ENCODE assay signal across 2 cellular contexts in the genomic region with DNA sequence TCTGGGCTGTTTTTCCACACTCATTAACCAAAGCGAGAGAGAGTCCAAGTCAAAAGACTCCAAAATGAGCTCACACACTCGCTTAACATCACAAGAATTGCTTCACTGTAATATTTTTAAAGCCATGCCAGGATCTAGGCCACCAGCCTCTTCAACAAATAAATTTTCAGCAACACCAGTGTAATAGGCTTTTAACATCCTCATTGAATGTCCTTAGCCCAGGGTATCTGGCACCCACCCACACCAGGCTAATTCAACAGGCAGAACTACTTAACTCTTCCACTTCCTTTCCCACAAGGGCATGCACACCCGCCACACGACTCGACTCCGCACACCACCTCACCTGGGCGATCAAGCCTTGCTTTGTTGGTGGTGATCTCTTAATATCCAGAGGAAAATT.
A peak's percentile ranks its signal among the peaks of the same experiment; 100 is the strongest.
TF ChIP-seq lines count a peak whose summit lies in the region.

No MANE protein-coding gene starts in this region.

TF ChIP-seq in A549, 52 proteins besides CTCF, POLR2A, EP300 and RAD21:
- TF ChIP-seq, protein P1, sequence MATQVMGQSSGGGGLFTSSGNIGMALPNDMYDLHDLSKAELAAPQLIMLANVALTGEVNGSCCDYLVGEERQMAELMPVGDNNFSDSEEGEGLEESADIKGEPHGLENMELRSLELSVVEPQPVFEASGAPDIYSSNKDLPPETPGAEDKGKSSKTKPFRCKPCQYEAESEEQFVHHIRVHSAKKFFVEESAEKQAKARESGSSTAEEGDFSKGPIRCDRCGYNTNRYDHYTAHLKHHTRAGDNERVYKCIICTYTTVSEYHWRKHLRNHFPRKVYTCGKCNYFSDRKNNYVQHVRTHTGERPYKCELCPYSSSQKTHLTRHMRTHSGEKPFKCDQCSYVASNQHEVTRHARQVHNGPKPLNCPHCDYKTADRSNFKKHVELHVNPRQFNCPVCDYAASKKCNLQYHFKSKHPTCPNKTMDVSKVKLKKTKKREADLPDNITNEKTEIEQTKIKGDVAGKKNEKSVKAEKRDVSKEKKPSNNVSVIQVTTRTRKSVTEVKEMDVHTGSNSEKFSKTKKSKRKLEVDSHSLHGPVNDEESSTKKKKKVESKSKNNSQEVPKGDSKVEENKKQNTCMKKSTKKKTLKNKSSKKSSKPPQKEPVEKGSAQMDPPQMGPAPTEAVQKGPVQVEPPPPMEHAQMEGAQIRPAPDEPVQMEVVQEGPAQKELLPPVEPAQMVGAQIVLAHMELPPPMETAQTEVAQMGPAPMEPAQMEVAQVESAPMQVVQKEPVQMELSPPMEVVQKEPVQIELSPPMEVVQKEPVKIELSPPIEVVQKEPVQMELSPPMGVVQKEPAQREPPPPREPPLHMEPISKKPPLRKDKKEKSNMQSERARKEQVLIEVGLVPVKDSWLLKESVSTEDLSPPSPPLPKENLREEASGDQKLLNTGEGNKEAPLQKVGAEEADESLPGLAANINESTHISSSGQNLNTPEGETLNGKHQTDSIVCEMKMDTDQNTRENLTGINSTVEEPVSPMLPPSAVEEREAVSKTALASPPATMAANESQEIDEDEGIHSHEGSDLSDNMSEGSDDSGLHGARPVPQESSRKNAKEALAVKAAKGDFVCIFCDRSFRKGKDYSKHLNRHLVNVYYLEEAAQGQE (IDR thresholded peaks at IDR 0.05), result no peak
- TF ChIP-seq EHMT2 (IDR thresholded peaks at IDR 0.05; ENCODE audit: low read depth) (no peak), CEBPB (IDR thresholded peaks at IDR 0.05) (no peak), NPAS2 (CRISPR knock-in tag; IDR thresholded peaks at IDR 0.05; ENCODE audit: borderline replicate concordance) (no peak), ESRRA (IDR thresholded peaks at IDR 0.05; ENCODE audit: borderline replicate concordance, low read length) (no peak), ZFP36 (IDR thresholded peaks at IDR 0.05; ENCODE audit: borderline replicate concordance, partially characterized antibody) (no peak), KDM5A (IDR thresholded peaks at IDR 0.05) (no peak), RARB (CRISPR knock-in tag; IDR thresholded peaks at IDR 0.05) (no peak), NR3C1 (IDR thresholded peaks at IDR 0.05) (no peak), MYC (IDR thresholded peaks at IDR 0.05; ENCODE audit: borderline replicate concordance, low read length) (no peak), HDAC2 (IDR thresholded peaks at IDR 0.05) (no peak), CBX8 (IDR thresholded peaks at IDR 0.05) (no peak), MAZ (IDR thresholded peaks at IDR 0.05; ENCODE audit: borderline replicate concordance, low read depth, low read length) (no peak)
- TF ChIP-seq, protein P2, sequence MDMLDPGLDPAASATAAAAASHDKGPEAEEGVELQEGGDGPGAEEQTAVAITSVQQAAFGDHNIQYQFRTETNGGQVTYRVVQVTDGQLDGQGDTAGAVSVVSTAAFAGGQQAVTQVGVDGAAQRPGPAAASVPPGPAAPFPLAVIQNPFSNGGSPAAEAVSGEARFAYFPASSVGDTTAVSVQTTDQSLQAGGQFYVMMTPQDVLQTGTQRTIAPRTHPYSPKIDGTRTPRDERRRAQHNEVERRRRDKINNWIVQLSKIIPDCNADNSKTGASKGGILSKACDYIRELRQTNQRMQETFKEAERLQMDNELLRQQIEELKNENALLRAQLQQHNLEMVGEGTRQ (IDR thresholded peaks at IDR 0.05), result no peak
- TF ChIP-seq, protein P3, sequence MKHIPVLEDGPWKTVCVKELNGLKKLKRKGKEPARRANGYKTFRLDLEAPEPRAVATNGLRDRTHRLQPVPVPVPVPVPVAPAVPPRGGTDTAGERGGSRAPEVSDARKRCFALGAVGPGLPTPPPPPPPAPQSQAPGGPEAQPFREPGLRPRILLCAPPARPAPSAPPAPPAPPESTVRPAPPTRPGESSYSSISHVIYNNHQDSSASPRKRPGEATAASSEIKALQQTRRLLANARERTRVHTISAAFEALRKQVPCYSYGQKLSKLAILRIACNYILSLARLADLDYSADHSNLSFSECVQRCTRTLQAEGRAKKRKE (CRISPR knock-in tag; IDR thresholded peaks at IDR 0.05; ENCODE audit: low read depth), result no peak
TF ChIP-seq in A549: peak in this region for 0.

TF ChIP-seq in HepG2, 621 proteins besides CTCF, POLR2A, EP300 and RAD21 (continued from another document):
- TF ChIP-seq, protein P4, sequence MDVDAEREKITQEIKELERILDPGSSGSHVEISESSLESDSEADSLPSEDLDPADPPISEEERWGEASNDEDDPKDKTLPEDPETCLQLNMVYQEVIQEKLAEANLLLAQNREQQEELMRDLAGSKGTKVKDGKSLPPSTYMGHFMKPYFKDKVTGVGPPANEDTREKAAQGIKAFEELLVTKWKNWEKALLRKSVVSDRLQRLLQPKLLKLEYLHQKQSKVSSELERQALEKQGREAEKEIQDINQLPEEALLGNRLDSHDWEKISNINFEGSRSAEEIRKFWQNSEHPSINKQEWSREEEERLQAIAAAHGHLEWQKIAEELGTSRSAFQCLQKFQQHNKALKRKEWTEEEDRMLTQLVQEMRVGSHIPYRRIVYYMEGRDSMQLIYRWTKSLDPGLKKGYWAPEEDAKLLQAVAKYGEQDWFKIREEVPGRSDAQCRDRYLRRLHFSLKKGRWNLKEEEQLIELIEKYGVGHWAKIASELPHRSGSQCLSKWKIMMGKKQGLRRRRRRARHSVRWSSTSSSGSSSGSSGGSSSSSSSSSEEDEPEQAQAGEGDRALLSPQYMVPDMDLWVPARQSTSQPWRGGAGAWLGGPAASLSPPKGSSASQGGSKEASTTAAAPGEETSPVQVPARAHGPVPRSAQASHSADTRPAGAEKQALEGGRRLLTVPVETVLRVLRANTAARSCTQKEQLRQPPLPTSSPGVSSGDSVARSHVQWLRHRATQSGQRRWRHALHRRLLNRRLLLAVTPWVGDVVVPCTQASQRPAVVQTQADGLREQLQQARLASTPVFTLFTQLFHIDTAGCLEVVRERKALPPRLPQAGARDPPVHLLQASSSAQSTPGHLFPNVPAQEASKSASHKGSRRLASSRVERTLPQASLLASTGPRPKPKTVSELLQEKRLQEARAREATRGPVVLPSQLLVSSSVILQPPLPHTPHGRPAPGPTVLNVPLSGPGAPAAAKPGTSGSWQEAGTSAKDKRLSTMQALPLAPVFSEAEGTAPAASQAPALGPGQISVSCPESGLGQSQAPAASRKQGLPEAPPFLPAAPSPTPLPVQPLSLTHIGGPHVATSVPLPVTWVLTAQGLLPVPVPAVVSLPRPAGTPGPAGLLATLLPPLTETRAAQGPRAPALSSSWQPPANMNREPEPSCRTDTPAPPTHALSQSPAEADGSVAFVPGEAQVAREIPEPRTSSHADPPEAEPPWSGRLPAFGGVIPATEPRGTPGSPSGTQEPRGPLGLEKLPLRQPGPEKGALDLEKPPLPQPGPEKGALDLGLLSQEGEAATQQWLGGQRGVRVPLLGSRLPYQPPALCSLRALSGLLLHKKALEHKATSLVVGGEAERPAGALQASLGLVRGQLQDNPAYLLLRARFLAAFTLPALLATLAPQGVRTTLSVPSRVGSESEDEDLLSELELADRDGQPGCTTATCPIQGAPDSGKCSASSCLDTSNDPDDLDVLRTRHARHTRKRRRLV (CRISPR knock-in tag; IDR thresholded peaks at IDR 0.05), result no peak
- TF ChIP-seq ZBTB38 (CRISPR knock-in tag; IDR thresholded peaks at IDR 0.05) (peak; percentile 26; the same call in 1 of the 2 replicates), ZNF781 (CRISPR knock-in tag; IDR thresholded peaks at IDR 0.05; ENCODE audit: borderline replicate concordance, not compliant biosample characterization) (no peak), MATR3 (CRISPR knock-in tag; IDR thresholded peaks at IDR 0.05) (no peak), ZKSCAN5 (CRISPR knock-in tag; IDR thresholded peaks at IDR 0.05) (no peak), KLF16 (CRISPR knock-in tag; IDR thresholded peaks at IDR 0.05) (no peak), RBM22 (optimal IDR thresholded peaks at IDR 0.05; ENCODE audit: low read length) (peak; percentile 69)
- TF ChIP-seq, protein P5, sequence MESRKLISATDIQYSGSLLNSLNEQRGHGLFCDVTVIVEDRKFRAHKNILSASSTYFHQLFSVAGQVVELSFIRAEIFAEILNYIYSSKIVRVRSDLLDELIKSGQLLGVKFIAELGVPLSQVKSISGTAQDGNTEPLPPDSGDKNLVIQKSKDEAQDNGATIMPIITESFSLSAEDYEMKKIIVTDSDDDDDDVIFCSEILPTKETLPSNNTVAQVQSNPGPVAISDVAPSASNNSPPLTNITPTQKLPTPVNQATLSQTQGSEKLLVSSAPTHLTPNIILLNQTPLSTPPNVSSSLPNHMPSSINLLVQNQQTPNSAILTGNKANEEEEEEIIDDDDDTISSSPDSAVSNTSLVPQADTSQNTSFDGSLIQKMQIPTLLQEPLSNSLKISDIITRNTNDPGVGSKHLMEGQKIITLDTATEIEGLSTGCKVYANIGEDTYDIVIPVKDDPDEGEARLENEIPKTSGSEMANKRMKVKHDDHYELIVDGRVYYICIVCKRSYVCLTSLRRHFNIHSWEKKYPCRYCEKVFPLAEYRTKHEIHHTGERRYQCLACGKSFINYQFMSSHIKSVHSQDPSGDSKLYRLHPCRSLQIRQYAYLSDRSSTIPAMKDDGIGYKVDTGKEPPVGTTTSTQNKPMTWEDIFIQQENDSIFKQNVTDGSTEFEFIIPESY (CRISPR knock-in tag; IDR thresholded peaks at IDR 0.05), result 0 out of 2 replicates have a peak, but pooled peaks have one; percentile 35
- TF ChIP-seq, protein P6, sequence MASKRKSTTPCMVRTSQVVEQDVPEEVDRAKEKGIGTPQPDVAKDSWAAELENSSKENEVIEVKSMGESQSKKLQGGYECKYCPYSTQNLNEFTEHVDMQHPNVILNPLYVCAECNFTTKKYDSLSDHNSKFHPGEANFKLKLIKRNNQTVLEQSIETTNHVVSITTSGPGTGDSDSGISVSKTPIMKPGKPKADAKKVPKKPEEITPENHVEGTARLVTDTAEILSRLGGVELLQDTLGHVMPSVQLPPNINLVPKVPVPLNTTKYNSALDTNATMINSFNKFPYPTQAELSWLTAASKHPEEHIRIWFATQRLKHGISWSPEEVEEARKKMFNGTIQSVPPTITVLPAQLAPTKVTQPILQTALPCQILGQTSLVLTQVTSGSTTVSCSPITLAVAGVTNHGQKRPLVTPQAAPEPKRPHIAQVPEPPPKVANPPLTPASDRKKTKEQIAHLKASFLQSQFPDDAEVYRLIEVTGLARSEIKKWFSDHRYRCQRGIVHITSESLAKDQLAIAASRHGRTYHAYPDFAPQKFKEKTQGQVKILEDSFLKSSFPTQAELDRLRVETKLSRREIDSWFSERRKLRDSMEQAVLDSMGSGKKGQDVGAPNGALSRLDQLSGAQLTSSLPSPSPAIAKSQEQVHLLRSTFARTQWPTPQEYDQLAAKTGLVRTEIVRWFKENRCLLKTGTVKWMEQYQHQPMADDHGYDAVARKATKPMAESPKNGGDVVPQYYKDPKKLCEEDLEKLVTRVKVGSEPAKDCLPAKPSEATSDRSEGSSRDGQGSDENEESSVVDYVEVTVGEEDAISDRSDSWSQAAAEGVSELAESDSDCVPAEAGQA (IDR thresholded peaks at IDR 0.05; ENCODE audit: low read depth), result no peak
- TF ChIP-seq, protein P6 (CRISPR knock-in tag; IDR thresholded peaks at IDR 0.05; ENCODE audit: borderline replicate concordance), result no peak
- TF ChIP-seq, protein P7, sequence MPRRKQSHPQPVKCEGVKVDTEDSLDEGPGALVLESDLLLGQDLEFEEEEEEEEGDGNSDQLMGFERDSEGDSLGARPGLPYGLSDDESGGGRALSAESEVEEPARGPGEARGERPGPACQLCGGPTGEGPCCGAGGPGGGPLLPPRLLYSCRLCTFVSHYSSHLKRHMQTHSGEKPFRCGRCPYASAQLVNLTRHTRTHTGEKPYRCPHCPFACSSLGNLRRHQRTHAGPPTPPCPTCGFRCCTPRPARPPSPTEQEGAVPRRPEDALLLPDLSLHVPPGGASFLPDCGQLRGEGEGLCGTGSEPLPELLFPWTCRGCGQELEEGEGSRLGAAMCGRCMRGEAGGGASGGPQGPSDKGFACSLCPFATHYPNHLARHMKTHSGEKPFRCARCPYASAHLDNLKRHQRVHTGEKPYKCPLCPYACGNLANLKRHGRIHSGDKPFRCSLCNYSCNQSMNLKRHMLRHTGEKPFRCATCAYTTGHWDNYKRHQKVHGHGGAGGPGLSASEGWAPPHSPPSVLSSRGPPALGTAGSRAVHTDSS (CRISPR knock-in tag; conservative IDR thresholded peaks at IDR 0.05), result no peak
